1 cellular context compared by ENCODE assay signal in genomic region chr15:65312400-65312916, GRCh38.
TF ChIP-seq lines count a peak whose summit lies in the region.

No MANE protein-coding gene starts in this region.

TF ChIP-seq in HepG2, 621 proteins besides CTCF, POLR2A, EP300 and RAD21 (continued from another document and continues in another):
- TF ChIP-seq ATF2 (CRISPR knock-in tag; IDR thresholded peaks at IDR 0.05): no peak
- TF ChIP-seq ZIK1 (CRISPR knock-in tag; IDR thresholded peaks at IDR 0.05; ENCODE audit: borderline replicate concordance, low read depth): no peak
- no peak for TF ChIP-seq TIGD3 (CRISPR knock-in tag; IDR thresholded peaks at IDR 0.05; ENCODE audit: borderline replicate concordance)
- no peak for TF ChIP-seq SALL2 (CRISPR knock-in tag; IDR thresholded peaks at IDR 0.05)
- no peak for TF ChIP-seq IRF1 (CRISPR knock-in tag; IDR thresholded peaks at IDR 0.05; ENCODE audit: low read depth)
- TF ChIP-seq KLF12 (CRISPR knock-in tag; IDR thresholded peaks at IDR 0.05; ENCODE audit: borderline replicate concordance): no peak
- no peak for TF ChIP-seq ZBTB1 (CRISPR knock-in tag; IDR thresholded peaks at IDR 0.05; ENCODE audit: borderline replicate concordance)
- no peak for TF ChIP-seq XRCC5 (optimal IDR thresholded peaks at IDR 0.05; ENCODE audit: low read length)
- TF ChIP-seq ELK4 (CRISPR knock-in tag; IDR thresholded peaks at IDR 0.05; ENCODE audit: borderline replicate concordance): no peak
- no peak for TF ChIP-seq ZNF496 (CRISPR knock-in tag; IDR thresholded peaks at IDR 0.05; ENCODE audit: insufficient replicate concordance)
- TF ChIP-seq ZNF12 (CRISPR knock-in tag; IDR thresholded peaks at IDR 0.05): no peak
- TF ChIP-seq ZNF296 (CRISPR knock-in tag; conservative IDR thresholded peaks at IDR 0.05): no peak
- no peak for TF ChIP-seq YY1 (IDR thresholded peaks at IDR 0.05; ENCODE audit: insufficient read depth, insufficient replicate concordance, low read depth, low read length)
- TF ChIP-seq PBX3 (CRISPR knock-in tag; IDR thresholded peaks at IDR 0.05; ENCODE audit: borderline replicate concordance): no peak
- TF ChIP-seq ZNF768 (CRISPR knock-in tag; IDR thresholded peaks at IDR 0.05): no peak
- no peak for TF ChIP-seq NFYB (CRISPR knock-in tag; IDR thresholded peaks at IDR 0.05)
- no peak for TF ChIP-seq MAZ (IDR thresholded peaks at IDR 0.05; ENCODE audit: borderline replicate concordance, low read depth, low read length)
- TF ChIP-seq MAZ (CRISPR knock-in tag; IDR thresholded peaks at IDR 0.05; ENCODE audit: low read depth): no peak
- no peak for TF ChIP-seq MXD1 (CRISPR knock-in tag; IDR thresholded peaks at IDR 0.05)
- TF ChIP-seq STAT6 (CRISPR knock-in tag; IDR thresholded peaks at IDR 0.05; ENCODE audit: borderline replicate concordance): no peak
- peak; percentile 71; the same call in 1 of the 2 replicates for TF ChIP-seq NR2C2 (CRISPR knock-in tag; IDR thresholded peaks at IDR 0.05; ENCODE audit: borderline replicate concordance)
- peak; percentile 76; the same call in 1 of the 2 replicates for TF ChIP-seq ZGPAT (CRISPR knock-in tag; IDR thresholded peaks at IDR 0.05)
- TF ChIP-seq ZNF879 (CRISPR knock-in tag; IDR thresholded peaks at IDR 0.05): no peak
- no peak for TF ChIP-seq MED8 (CRISPR knock-in tag; IDR thresholded peaks at IDR 0.05; ENCODE audit: insufficient replicate concordance)
- TF ChIP-seq ERF (CRISPR knock-in tag; IDR thresholded peaks at IDR 0.05): peak; percentile 62
- TF ChIP-seq MAF1 (CRISPR knock-in tag; IDR thresholded peaks at IDR 0.05; ENCODE audit: borderline replicate concordance): no peak
- TF ChIP-seq ONECUT2 (CRISPR knock-in tag; IDR thresholded peaks at IDR 0.05): peak; percentile 93
- TF ChIP-seq CREM (IDR thresholded peaks at IDR 0.05): peak; percentile 70
- TF ChIP-seq CREM (CRISPR knock-in tag; IDR thresholded peaks at IDR 0.05): no peak
- TF ChIP-seq GATA4 (IDR thresholded peaks at IDR 0.05; ENCODE audit: borderline replicate concordance, low read depth): no peak
- no peak for TF ChIP-seq ZNF646 (CRISPR knock-in tag; IDR thresholded peaks at IDR 0.05)
- no peak for TF ChIP-seq MED1 (CRISPR knock-in tag; IDR thresholded peaks at IDR 0.05)
- no peak for TF ChIP-seq ZNF333 (CRISPR knock-in tag; IDR thresholded peaks at IDR 0.05; ENCODE audit: borderline replicate concordance)
- no peak for TF ChIP-seq BATF2 (CRISPR knock-in tag; IDR thresholded peaks at IDR 0.05)
- no peak for TF ChIP-seq ZNF292 (CRISPR knock-in tag; IDR thresholded peaks at IDR 0.05; ENCODE audit: borderline replicate concordance, low read depth)
- no peak for TF ChIP-seq ZNF652 (CRISPR knock-in tag; IDR thresholded peaks at IDR 0.05; ENCODE audit: borderline replicate concordance, low read depth)
- TF ChIP-seq USF2 (IDR thresholded peaks at IDR 0.05; ENCODE audit: low read depth, low read length): no peak
- no peak for TF ChIP-seq USF2 (CRISPR knock-in tag; IDR thresholded peaks at IDR 0.05; ENCODE audit: borderline replicate concordance)
- no peak for TF ChIP-seq ZNF441 (CRISPR knock-in tag; IDR thresholded peaks at IDR 0.05; ENCODE audit: borderline replicate concordance)
- TF ChIP-seq KDM6A (CRISPR knock-in tag; IDR thresholded peaks at IDR 0.05; ENCODE audit: low read depth): no peak
- TF ChIP-seq ZSCAN22 (CRISPR knock-in tag; IDR thresholded peaks at IDR 0.05): no peak
